Comparison of ENCODE assay signal across 16 cellular contexts in genomic region chr14:106276326-106277267, GRCh38.
A peak's percentile ranks its signal among the peaks of the same experiment; 100 is the strongest.
DNase-seq lines count a peak whose midpoint lies in the region; ATAC-seq and FAIRE-seq lines count a peak whose summit lies in the region.
"Had no signal": no experiment of that assay in that cellular context is flagged by ENCODE, and none has a peak within 500 bp of the region (broad histone marks: within the 10 kb centered on the region; RNA-seq: fewer than 3 reads in every experiment).

No MANE protein-coding gene starts in this region.

- FAIRE-seq in HTR-8/SVneo (lab: Jason Lieb, UNC), result peak; percentile 57
- FAIRE-seq: GM19239 had no signal

- H3K4me3 Mint-ChIP-seq in activated T-cell treated with anti-CD3 and anti-CD28 coated beads, Interleukin-2, amount 50 U/mL, for 24 hours, result no peak overlapping the region
- peak overlapping the region in 2 of 10 donors; percentile 1 to 12 for H3K4me3 Mint-ChIP-seq in naive thymus-derived CD8-positive, alpha-beta T cell
- H3K4me3 Mint-ChIP-seq: T-helper 2 cell treated with Interferon-gamma antibody and Interleukin-4, amounts not matched to agents 5 μg/mL and 100 μg/mL, for 36 hours had no signal

- no peaks in the 10 kb centered on the region for H3K36me3 Mint-ChIP-seq in activated T-cell treated with anti-CD3 and anti-CD28 coated beads, Interleukin-2, amount 50 U/mL, for 24 hours (ENCODE audit: low read depth)
- no peaks in the 10 kb centered on the region for H3K36me3 Mint-ChIP-seq in naive thymus-derived CD8-positive, alpha-beta T cell
- H3K36me3 Mint-ChIP-seq: stimulated activated naive B cell treated with anti-CD40 and anti-IgM and Interleukin-4, amounts not matched to agents 10 μg/mL and 1 μg/mL and 100 μg/mL, for 72 hours had no signal

- H3K27me3 Mint-ChIP-seq in activated T-cell treated with anti-CD3 and anti-CD28 coated beads, Interleukin-2, amount 50 U/mL, for 24 hours, result peaks cover 33% of the 10 kb centered on the region
- peaks cover 3 to 45% (median 17%) of the 10 kb centered on the region in 5 donors for H3K27me3 Mint-ChIP-seq in naive thymus-derived CD8-positive, alpha-beta T cell

- peak; percentile 44 to 80 for ATAC-seq in naive thymus-derived CD8-positive, alpha-beta T cell
- ATAC-seq in HG02870 (IDR thresholded peaks at IDR 0.05; ENCODE audit: unreplicated experiment) (no peak), GM18520 (IDR thresholded peaks at IDR 0.05; ENCODE audit: unreplicated experiment) (no peak)
- ATAC-seq: left colon had no signal

- peaks cover 19% of the 10 kb centered on the region for H3K4me1 Mint-ChIP-seq in activated T-cell treated with anti-CD3 and anti-CD28 coated beads, Interleukin-2, amount 50 U/mL, for 24 hours (ENCODE audit: low read depth)
- peaks cover 0 to 21% (median 19%) of the 10 kb centered on the region in 4 donors for H3K4me1 Mint-ChIP-seq in naive thymus-derived CD8-positive, alpha-beta T cell

- peak overlapping the region; percentile 30 for H3K27ac Mint-ChIP-seq in activated T-cell treated with anti-CD3 and anti-CD28 coated beads, Interleukin-2, amount 50 U/mL, for 24 hours
- peak overlapping the region in 6 of 10 donors; percentile 44 to 85 (median 76) for H3K27ac Mint-ChIP-seq in naive thymus-derived CD8-positive, alpha-beta T cell
- H3K27ac Mint-ChIP-seq: stimulated activated naive B cell treated with anti-CD40 and anti-IgM and Interleukin-4, amounts not matched to agents 10 μg/mL and 1 μg/mL and 100 μg/mL, for 72 hours; T-helper 2 cell treated with Interferon-gamma antibody and Interleukin-4, amounts not matched to agents 5 μg/mL and 100 μg/mL, for 36 hours had no signal

- POLR2A ChIA-PET in naive thymus-derived CD8-positive, alpha-beta T cell (lab: Charles Lee), result interaction anchor here (1.0 kb wide), 1 partner anchor 10 kb away, joined by 3 read pairs; no protein-coding TSS in a partner anchor

- H3K9me3 Mint-ChIP-seq in activated T-cell treated with anti-CD3 and anti-CD28 coated beads, Interleukin-2, amount 50 U/mL, for 24 hours, result no peaks in the 10 kb centered on the region
- H3K9me3 Mint-ChIP-seq in naive thymus-derived CD8-positive, alpha-beta T cell, result no peaks in the 10 kb centered on the region
- H3K9me3 Mint-ChIP-seq: stimulated activated naive B cell treated with anti-CD40 and anti-IgM and Interleukin-4, amounts not matched to agents 10 μg/mL and 1 μg/mL and 100 μg/mL, for 72 hours; T-helper 2 cell treated with Interferon-gamma antibody and Interleukin-4, amounts not matched to agents 5 μg/mL and 100 μg/mL, for 36 hours had no signal

- peak; percentile 26 for DNase-seq in activated CD8-positive, alpha-beta memory T cell treated with anti-CD3 and anti-CD28 coated beads, Interleukin-2, amount 50 U/mL, for 4 hours
- DNase-seq in activated CD8-positive, alpha-beta memory T cell treated with anti-CD3 and anti-CD28 coated beads, Interleukin-2, amount 50 U/mL, for 48 hours, result no peak
- DNase-seq in HTR-8/SVneo (ENCODE audit: insufficient read length, low spot score) (no peak), COLO829 (ENCODE audit: low spot score) (no peak)
- DNase-seq in activated T-cell treated with anti-CD3 and anti-CD28 coated beads, Interleukin-2, amount 50 U/mL, for 24 hours, result no peak
- peak in 5 of 10 donors; percentile 5 to 68 (median 47) for DNase-seq in naive thymus-derived CD8-positive, alpha-beta T cell
- DNase-seq: GF-D8; IMR-90; NCI-H1048; NCI-H774; stimulated activated naive B cell treated with anti-CD40 and anti-IgM and Interleukin-4, amounts not matched to agents 10 μg/mL and 1 μg/mL and 100 μg/mL, for 72 hours had no signal

Comparison
In these comparisons a context has a peak if more than half of its experiments do, and no peak if none do; other contexts are left out.
1. ATAC-seq: peak in naive thymus-derived CD8-positive, alpha-beta T cell (2 of 2); none in HG02870 (single experiment) and GM18520 (single experiment).